ENCODE assay signal across 3 cellular contexts in genomic region chr2:37639631-37640030, GRCh38.
TF ChIP-seq lines count a peak whose summit lies in the region.

No MANE protein-coding gene starts in this region.

TF ChIP-seq in SK-N-SH, 30 proteins besides CTCF, POLR2A, EP300 and RAD21:
- TF ChIP-seq FOXJ3 (CRISPR knock-in tag; IDR thresholded peaks at IDR 0.05), result no peak
- no peak for TF ChIP-seq SMC3 (IDR thresholded peaks at IDR 0.05; ENCODE audit: low read depth, low read length)
- TF ChIP-seq POLR2AphosphoS5 (IDR thresholded peaks at IDR 0.05; ENCODE audit: low read depth, low read length), result 0 out of 2 replicates have a peak, but pooled peaks have one; percentile 7
- TF ChIP-seq TCF12 (IDR thresholded peaks at IDR 0.05), result peak; percentile 11; the same call in 1 of the 2 replicates
- TF ChIP-seq FOXM1 (IDR thresholded peaks at IDR 0.05; ENCODE audit: low read depth), result no peak
- TF ChIP-seq TEAD4 (IDR thresholded peaks at IDR 0.05; ENCODE audit: borderline replicate concordance, insufficient read depth), result no peak

TF ChIP-seq in SK-N-SH treated with all-trans-retinoic acid at 6 μM for 48 hours, 23 proteins besides CTCF, POLR2A, EP300 and RAD21:
- TF ChIP-seq ARNTL (CRISPR knock-in tag; IDR thresholded peaks at IDR 0.05; ENCODE audit: borderline replicate concordance, low read depth) (no peak), ZNF8 (CRISPR knock-in tag; IDR thresholded peaks at IDR 0.05) (no peak)

TF ChIP-seq in IMR-90, 13 proteins besides CTCF, POLR2A, EP300 and RAD21:
- TF ChIP-seq MXI1 (IDR thresholded peaks at IDR 0.05; ENCODE audit: borderline replicate concordance, low read depth, low read length), result no peak
- TF ChIP-seq FOS (IDR thresholded peaks at IDR 0.05; ENCODE audit: low read depth, low read length), result no peak
- TF ChIP-seq BHLHE40 (IDR thresholded peaks at IDR 0.05; ENCODE audit: low read depth, low read length), result no peak
- TF ChIP-seq CEBPB (IDR thresholded peaks at IDR 0.05; ENCODE audit: low read depth, low read length), result no peak
- no peak for TF ChIP-seq RFX5 (IDR thresholded peaks at IDR 0.05; ENCODE audit: low read depth, low read length)
- no peak for TF ChIP-seq SMC3 (IDR thresholded peaks at IDR 0.05; ENCODE audit: low read depth, low read length)
- TF ChIP-seq MAZ (IDR thresholded peaks at IDR 0.05; ENCODE audit: borderline replicate concordance, low read depth, low read length), result no peak
- TF ChIP-seq ELK1 (IDR thresholded peaks at IDR 0.05; ENCODE audit: borderline replicate concordance, low read depth, low read length), result no peak
- no peak for TF ChIP-seq CHD1 (IDR thresholded peaks at IDR 0.05; ENCODE audit: low read depth, low read length)
- no peak for TF ChIP-seq MAFK (IDR thresholded peaks at IDR 0.05; ENCODE audit: low read depth, low read length)
- TF ChIP-seq NFE2L2 (IDR thresholded peaks at IDR 0.05; ENCODE audit: low read depth, low read length), result no peak
- no peak for TF ChIP-seq USF2 (IDR thresholded peaks at IDR 0.05; ENCODE audit: low read depth, low read length)
- TF ChIP-seq RCOR1 (IDR thresholded peaks at IDR 0.05; ENCODE audit: insufficient replicate concordance, low read length), result no peak
TF ChIP-seq in IMR-90: peak in this region for 0.
